9 cellular contexts compared by ENCODE assay signal in the genomic region with DNA sequence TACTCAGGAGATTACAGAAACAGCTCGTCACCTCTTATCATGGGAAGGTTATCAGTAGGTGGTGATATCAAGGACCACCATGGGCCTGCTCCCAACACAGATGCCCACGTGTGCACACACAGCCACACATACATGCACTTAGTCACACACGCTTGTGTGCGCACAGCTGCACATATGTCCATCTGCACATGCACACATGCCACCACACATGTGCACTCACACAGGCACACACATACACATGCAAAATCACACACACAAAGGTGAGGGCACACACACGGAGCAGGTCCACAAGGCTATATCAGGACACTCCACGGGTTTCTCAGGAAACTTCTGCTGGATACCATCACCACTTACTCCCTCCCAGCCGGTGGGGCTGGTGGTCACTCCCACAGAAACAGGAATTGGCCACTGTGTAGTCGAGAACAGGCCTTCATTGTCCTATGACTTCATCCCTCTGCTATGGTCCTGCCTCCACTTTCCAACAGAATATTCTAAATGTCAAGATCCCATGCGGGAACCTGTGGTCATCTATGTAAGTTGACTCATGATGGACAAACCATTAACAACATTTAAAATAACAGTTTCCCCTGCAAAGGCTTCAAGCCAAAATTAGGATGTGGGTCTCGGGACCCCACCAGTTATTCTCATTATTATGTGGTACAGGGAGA. TPM values are rescaled to one million over a fixed set of nuclear protein-coding genes. Genes with fewer than 3 reads are reported as not detected.
A peak's percentile ranks its signal among the peaks of the same experiment; 100 is the strongest.
DNase-seq lines count a peak whose midpoint lies in the region; ATAC-seq and TF ChIP-seq lines count a peak whose summit lies in the region.
"Had no signal": no experiment of that assay in that cellular context is flagged by ENCODE, and none has a peak within 500 bp of the region (broad histone marks: within the 10 kb centered on the region; RNA-seq: fewer than 3 reads in every experiment).

No MANE protein-coding gene starts in this region.

- no peak overlapping the region for H2BK120ac ChIP-seq in neuronal stem cell (ENCODE audit: low read depth, low read length)

- DNase-seq in CD4-positive, CD25-positive, alpha-beta regulatory T cell, result no peak
- peak; percentile 90 for DNase-seq in NCI-H226
- no peak for DNase-seq in dorsolateral prefrontal cortex
- DNase-seq in neuronal stem cell (ENCODE audit: low spot score), result no peak
- no peak for DNase-seq in stimulated activated CD4-positive, alpha-beta T cell treated with anti-CD3 and anti-CD28 coated beads, Interleukin-2, amount 100 ng/mL, for 24 hours
- DNase-seq in upper lobe of left lung, result no peak
- DNase-seq in mucosa of gallbladder (ENCODE audit: low spot score), result no peak
- DNase-seq: left lung had no signal

- no peak overlapping the region for H2BK12ac ChIP-seq in neuronal stem cell (ENCODE audit: low read length)

- TF ChIP-seq POLR2A in upper lobe of left lung (IDR thresholded peaks at IDR 0.05), result no peak

- no peaks in the 10 kb centered on the region for H3K9me3 ChIP-seq in CD4-positive, CD25-positive, alpha-beta regulatory T cell (ENCODE audit: control insufficient read depth in 2 of 2, low read length in 2 of 2)
- peaks cover 0 to 2% of the 10 kb centered on the region in 2 donors for H3K9me3 ChIP-seq in neuronal stem cell (replicated peaks in 1 of 2; ENCODE audit: control insufficient read depth in 2 of 2, insufficient read depth in 1 of 2, low read depth in 1 of 2, low read length in 2 of 2)
- no peaks in the 10 kb centered on the region for H3K9me3 ChIP-seq in upper lobe of left lung
- H3K9me3 ChIP-seq: left lung had no signal

- H4K8ac ChIP-seq in neuronal stem cell (ENCODE audit: low read depth, low read length), result no peak overlapping the region

- H3K27ac Mint-ChIP-seq in CD4-positive, CD25-positive, alpha-beta regulatory T cell, result peak overlapping the region in 1 of 3 donors; percentile 14

- H3K4me1 Mint-ChIP-seq in CD4-positive, CD25-positive, alpha-beta regulatory T cell, result peaks cover 3 to 49% (median 28%) of the 10 kb centered on the region in 4 donors

- peak overlapping the region in 3 of 4 donors; percentile 64 to 92 (median 92) for H3K4me3 Mint-ChIP-seq in CD4-positive, CD25-positive, alpha-beta regulatory T cell

- no peak for TF ChIP-seq EP300 in upper lobe of left lung (IDR thresholded peaks at IDR 0.05)

- H4K91ac ChIP-seq in neuronal stem cell (ENCODE audit: low read depth, low read length, poor library complexity), result no peak overlapping the region

- H2BK5ac ChIP-seq in neuronal stem cell (ENCODE audit: low read length), result no peak overlapping the region

- peaks cover 32% of the 10 kb centered on the region for H3K36me3 ChIP-seq in CD4-positive, CD25-positive, alpha-beta regulatory T cell (ENCODE audit: control insufficient read depth, insufficient read depth, low read length)
- H3K36me3 ChIP-seq in neuronal stem cell (replicated peaks in 1 of 2; ENCODE audit: control insufficient read depth in 2 of 2, insufficient read depth in 2 of 2, low read length in 2 of 2) (peaks cover 25 to 47% of the 10 kb centered on the region in 2 donors), upper lobe of left lung (peaks cover 8 to 35% (median 27%) of the 10 kb centered on the region in 4 donors)

- no peak overlapping the region for H3K4me2 ChIP-seq in neuronal stem cell (ENCODE audit: insufficient read depth, low read length, poor library complexity, severe bottlenecking)

- WGBS in neuronal stem cell (ENCODE audit: extremely low coverage in 2 of 2, insufficient read length in 2 of 2, insufficient replicate concordance in 1 of 2), 2 donors, result no CpG with 5 or more reads among the region's 10 CpGs
- 74% methylated on average over 10 of the region's 10 CpGs for WGBS in upper lobe of left lung, 2 donors

- peaks cover 6% of the 10 kb centered on the region for H3K79me1 ChIP-seq in neuronal stem cell (ENCODE audit: low read depth, low read length)

- no peak overlapping the region for H2AK5ac ChIP-seq in neuronal stem cell (ENCODE audit: low read depth, low read length)

- H3K23ac ChIP-seq in neuronal stem cell (ENCODE audit: low read depth, low read length, poor library complexity), result no peak overlapping the region

- intact Hi-C loops in dorsolateral prefrontal cortex (cut with DNase I), result loop anchor here in 1 of 2 donors (2.0 to 5.0 kb wide), 2 partner anchors 13 to 193 kb away; partner anchors contain the start of gene PPP6R3

- no peak for ATAC-seq in CD4-positive, CD25-positive, alpha-beta regulatory T cell (ENCODE audit: low read depth in 2 of 2)
- ATAC-seq in GM19452 (IDR thresholded peaks at IDR 0.05; ENCODE audit: unreplicated experiment) (no peak), upper lobe of left lung (ENCODE audit: low FRiP score in 2 of 2) (no peak)
- ATAC-seq: left lung had no signal

- no peaks in the 10 kb centered on the region for H3K9me3 Mint-ChIP-seq in CD4-positive, CD25-positive, alpha-beta regulatory T cell

- H3K27ac ChIP-seq in CD4-positive, CD25-positive, alpha-beta regulatory T cell (ENCODE audit: insufficient read depth, low read length, poor library complexity, severe bottlenecking), result no peak overlapping the region
- peak overlapping the region in 38 of 59 donors; percentile 4 to 97 (median 68) for H3K27ac ChIP-seq in dorsolateral prefrontal cortex
- no peak overlapping the region for H3K27ac ChIP-seq in neuronal stem cell (replicated peaks; ENCODE audit: low read length)
- H3K27ac ChIP-seq in upper lobe of left lung, result no peak overlapping the region

- H3K18ac ChIP-seq in neuronal stem cell (ENCODE audit: low read length), result no peak overlapping the region

- no peak overlapping the region for H2BK15ac ChIP-seq in neuronal stem cell (ENCODE audit: low read length)

- no peaks in the 10 kb centered on the region for H3K27me3 Mint-ChIP-seq in CD4-positive, CD25-positive, alpha-beta regulatory T cell

- H3K27me3 ChIP-seq in CD4-positive, CD25-positive, alpha-beta regulatory T cell (ENCODE audit: control insufficient read depth, insufficient read depth, low read length), result no peaks in the 10 kb centered on the region
- H3K27me3 ChIP-seq in dorsolateral prefrontal cortex, result no peaks in the 10 kb centered on the region
- H3K27me3 ChIP-seq in neuronal stem cell (ENCODE audit: control insufficient read depth in 3 of 3, insufficient read depth in 3 of 3, low read depth in 1 of 3, low read length in 3 of 3), result no peaks in the 10 kb centered on the region
- H3K27me3 ChIP-seq in upper lobe of left lung, result no peaks in the 10 kb centered on the region
- H3K27me3 ChIP-seq: left lung had no signal

- H3K4ac ChIP-seq in neuronal stem cell (ENCODE audit: low read length), result no peak overlapping the region

- peaks cover 10% of the 10 kb centered on the region for H3K36me3 Mint-ChIP-seq in CD4-positive, CD25-positive, alpha-beta regulatory T cell

- TF ChIP-seq CTCF in dorsolateral prefrontal cortex (IDR thresholded peaks at IDR 0.05 in 54 of 56, conservative IDR thresholded peaks at IDR 0.05 in 2 of 56; ENCODE audit: low read depth in 1 of 56, partially characterized antibody in 56 of 56) (no peak), upper lobe of left lung (IDR thresholded peaks at IDR 0.05) (no peak)

- peak overlapping the region; percentile 83 for H3K9ac ChIP-seq in neuronal stem cell (ENCODE audit: low read depth, low read length, poor library complexity)

- H3K4me3 ChIP-seq in CD4-positive, CD25-positive, alpha-beta regulatory T cell (ENCODE audit: low read depth, low read length), result no peak overlapping the region
- H3K4me3 ChIP-seq in dorsolateral prefrontal cortex (peak overlapping the region in 20 of 59 donors; percentile 1 to 97 (median 27)), neuronal stem cell (ENCODE audit: low read length in 2 of 2) (peak overlapping the region in 1 of 2 donors; percentile 31), upper lobe of left lung (no peak overlapping the region)
- H3K4me3 ChIP-seq: left lung had no signal

- no peak overlapping the region for H2AFZ ChIP-seq in neuronal stem cell (ENCODE audit: low read length)

- H3K4me1 ChIP-seq in CD4-positive, CD25-positive, alpha-beta regulatory T cell (ENCODE audit: control insufficient read depth, insufficient read depth, low read length, poor library complexity, severe bottlenecking), result peaks cover 28% of the 10 kb centered on the region
- peaks cover 4 to 6% of the 10 kb centered on the region in 2 donors for H3K4me1 ChIP-seq in neuronal stem cell (ENCODE audit: control insufficient read depth in 2 of 2, insufficient read depth in 1 of 2, low read depth in 1 of 2, low read length in 2 of 2)
- H3K4me1 ChIP-seq in upper lobe of left lung, result peaks cover 18 to 33% (median 24%) of the 10 kb centered on the region in 4 donors

- no peak overlapping the region for H3K14ac ChIP-seq in neuronal stem cell (ENCODE audit: low read length)

RNA-seq across cellular contexts. Expression of gene C11orf24, which starts 2.2 kb away (rescaled TPM):
- 9.4 TPM for total RNA-seq in CD4-positive, CD25-positive, alpha-beta regulatory T cell
- 10 to 100 TPM in 1 of 4 donors, 1 to 10 TPM in 3; 6.6 to 11.0 (median 8.7) TPM for polyA plus RNA-seq in CD4-positive, CD25-positive, alpha-beta regulatory T cell
- total RNA-seq in dorsolateral prefrontal cortex (10 to 100 TPM; 12.6 to 56.0 (median 23.3) TPM), upper lobe of left lung (10 to 100 TPM; 13.9 to 37.5 (median 24.0) TPM), mucosa of gallbladder (38.8 TPM)
- 36.4 TPM for polyA plus RNA-seq in neuronal stem cell (2013, experiment 1 of 2)
- 35.7 TPM for polyA plus RNA-seq in neuronal stem cell (2013, experiment 2 of 2)

RNA-seq across cellular contexts. Expression of gene LRP5, which starts 42.8 kb away (rescaled TPM):
- total RNA-seq in CD4-positive, CD25-positive, alpha-beta regulatory T cell, result 1.3 TPM
- polyA plus RNA-seq in CD4-positive, CD25-positive, alpha-beta regulatory T cell, result 1 to 10 TPM in 1 of 4 donors, under 1 TPM in 2, not detected in 1; 0.22 to 1.2 (median 0.40) TPM
- total RNA-seq in dorsolateral prefrontal cortex (10 to 100 TPM in 50 of 120 experiments, 1 to 10 TPM in 70; 4.5 to 21.7 (median 9.2) TPM), upper lobe of left lung (10 to 100 TPM; 51.5 to 79.4 (median 67.6) TPM), mucosa of gallbladder (154 TPM)
- polyA plus RNA-seq in neuronal stem cell (2013, experiment 1 of 2), result 32.3 TPM
- 34.5 TPM for polyA plus RNA-seq in neuronal stem cell (2013, experiment 2 of 2)

RNA-seq across cellular contexts. Expression of gene KMT5B, which starts 56.5 kb away (rescaled TPM):
- total RNA-seq in CD4-positive, CD25-positive, alpha-beta regulatory T cell, result 43.1 TPM
- 10 to 100 TPM; 31.6 to 42.8 (median 35.7) TPM for polyA plus RNA-seq in CD4-positive, CD25-positive, alpha-beta regulatory T cell
- total RNA-seq in dorsolateral prefrontal cortex (10 to 100 TPM; 44.6 to 73.3 (median 57.5) TPM), upper lobe of left lung (10 to 100 TPM; 19.3 to 61.2 (median 41.0) TPM), mucosa of gallbladder (52.2 TPM)
- 39.9 TPM for polyA plus RNA-seq in neuronal stem cell (2013, experiment 1 of 2)
- polyA plus RNA-seq in neuronal stem cell (2013, experiment 2 of 2), result 39.4 TPM

Comparison
In these comparisons a context has a peak if more than half of its experiments do, and no peak if none do; other contexts are left out.
1. H3K27ac ChIP-seq: peak in dorsolateral prefrontal cortex (38 of 59); none in CD4-positive, CD25-positive, alpha-beta regulatory T cell (single experiment), neuronal stem cell (single experiment) and upper lobe of left lung (0 of 4).